ENCODE assay signal across 8 cellular contexts in the genomic region with DNA sequence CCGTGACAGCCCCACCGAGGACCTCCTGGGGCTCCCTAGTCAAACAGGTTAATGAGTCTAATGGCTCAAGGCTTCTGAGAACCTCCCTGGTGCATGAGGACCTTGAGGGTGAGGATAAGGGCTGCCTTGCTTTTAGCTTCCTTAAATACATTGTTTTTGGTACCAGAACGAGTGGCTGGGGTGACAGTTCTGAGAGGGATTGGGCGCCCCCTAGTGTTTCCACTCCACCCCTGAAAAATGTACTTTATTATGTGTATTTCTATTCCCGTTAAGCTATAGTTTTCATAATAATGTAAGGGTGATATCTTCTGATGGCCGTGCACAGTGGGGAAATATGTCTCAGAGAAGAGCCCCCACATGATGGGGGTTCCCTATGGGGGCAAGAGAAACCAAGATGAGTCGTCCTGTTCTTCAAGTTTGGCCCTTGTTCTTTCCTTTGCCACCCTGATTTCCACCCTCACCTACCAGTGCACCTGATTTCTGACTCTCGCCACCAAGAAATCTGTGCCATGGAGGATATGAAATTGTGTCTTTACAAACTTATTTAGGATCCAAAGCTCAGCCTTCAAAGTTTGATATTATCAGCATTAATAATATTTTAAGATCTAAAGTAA. TPM values are rescaled to one million over a fixed set of nuclear protein-coding genes. Genes with fewer than 3 reads are reported as not detected.
A peak's percentile ranks its signal among the peaks of the same experiment; 100 is the strongest.
DNase-seq lines count a peak whose midpoint lies in the region; ATAC-seq and TF ChIP-seq lines count a peak whose summit lies in the region.

No MANE protein-coding gene starts in this region.

- H3K36me3 ChIP-seq in hepatocyte (replicated peaks; ENCODE audit: insufficient read depth, low read depth): no peaks in the 10 kb centered on the region

- H2AFZ ChIP-seq in hepatocyte: no peak overlapping the region

- no peak overlapping the region for H3K27ac ChIP-seq in hepatocyte

- H3K4me1 ChIP-seq in hepatocyte (ENCODE audit: insufficient read depth): no peaks in the 10 kb centered on the region

- H3K27me3 ChIP-seq in hepatocyte: no peaks in the 10 kb centered on the region

- H3K9me2 ChIP-seq in hepatocyte (replicated peaks; ENCODE audit: insufficient read depth): no peaks in the 10 kb centered on the region

- H3K79me2 ChIP-seq in hepatocyte: no peaks in the 10 kb centered on the region

- no peaks in the 10 kb centered on the region for H3K9me3 ChIP-seq in hepatocyte (ENCODE audit: low read depth)

- H3K4me3 ChIP-seq in NB4 (ENCODE audit: low read depth, low read length) (no peak overlapping the region), hepatocyte (no peak overlapping the region)

- no peak overlapping the region for H3K4me2 ChIP-seq in hepatocyte

- DNase-seq in GM03348 (ENCODE audit: low spot score): peak; percentile 79
- DNase-seq in NB4 (ENCODE audit: low read depth): peak; percentile 75
- DNase-seq in T-helper 2 cell: peak; percentile 28 to 70 (median 55)
- DNase-seq in amniotic stem cell (lab: John Stamatoyannopoulos, UW): peak; percentile 35
- DNase-seq in hepatocyte (ENCODE audit: low spot score): peak; percentile 77
- DNase-seq in stimulated activated CD4-positive, alpha-beta T cell treated with anti-CD3 and anti-CD28 coated beads, Interleukin-12 subunit alpha, Interleukin-12 subunit beta, amount 100 ng/mL, for 24 hours (ENCODE audit: low read depth in 2 of 2): peak; percentile 52 to 71

- 43% methylated on average over 8 of the region's 8 CpGs for WGBS in hepatocyte (ENCODE audit: low lambda C conversion rate, missing lambda C conversion rate)

- TF ChIP-seq CTCF in NB4 (IDR thresholded peaks at IDR 0.05; ENCODE audit: low read depth, low read length) (peak; percentile 69), hepatocyte (IDR thresholded peaks at IDR 0.05; ENCODE audit: poor library complexity) (peak; percentile 80)

- H4K20me1 ChIP-seq in hepatocyte (ENCODE audit: insufficient read depth, poor library complexity, severe bottlenecking): no peaks in the 10 kb centered on the region

- ATAC-seq in HG03457 (IDR thresholded peaks at IDR 0.05; ENCODE audit: unreplicated experiment): no peak
- no peak for ATAC-seq in GM18868 (IDR thresholded peaks at IDR 0.05; ENCODE audit: unreplicated experiment)

- no peak for TF ChIP-seq POLR2A in NB4 (IDR thresholded peaks at IDR 0.05; ENCODE audit: extremely low read depth, insufficient read length)

RNA-seq across cellular contexts. Expression of gene VWA3A, which starts 14.5 kb away (rescaled TPM):
- 0.03 TPM in 1 of 2 replicates, not detected in the other for total RNA-seq in hepatocyte
- not detected in 2 replicates for polyA plus RNA-seq in hepatocyte
